14 cellular contexts compared by ENCODE assay signal in the genomic region with DNA sequence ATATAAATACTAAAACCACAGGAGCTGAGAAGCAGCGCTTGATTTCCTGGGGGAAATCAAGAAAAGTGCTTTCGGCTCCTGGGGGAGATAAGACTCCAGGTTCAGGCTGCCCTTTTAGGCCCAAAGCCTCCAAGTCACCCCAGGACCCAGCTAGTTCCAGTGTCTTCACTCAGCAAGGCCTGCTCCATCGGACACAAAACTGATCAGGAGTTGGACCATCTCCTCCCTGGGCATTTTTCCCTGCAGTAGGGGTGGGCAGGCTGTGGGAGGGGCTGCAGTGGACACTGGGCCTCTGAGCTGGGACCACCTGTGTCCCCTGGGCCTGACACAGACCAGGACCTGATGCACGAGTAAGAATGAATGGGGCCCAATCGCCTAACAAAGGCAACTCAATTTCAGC. TPM values are rescaled to one million over a fixed set of nuclear protein-coding genes. Genes with fewer than 3 reads are reported as not detected.
DNase-seq lines count a peak whose midpoint lies in the region; ATAC-seq and TF ChIP-seq lines count a peak whose summit lies in the region.
"Had no signal": no experiment of that assay in that cellular context is flagged by ENCODE, and none has a peak within 500 bp of the region (broad histone marks: within the 10 kb centered on the region; RNA-seq: fewer than 3 reads in every experiment).

No MANE protein-coding gene starts in this region.

- peaks cover 0 to 25% (median 14%) of the 10 kb centered on the region in 5 donors for H3K4me1 ChIP-seq in subcutaneous abdominal adipose tissue (ENCODE audit: control insufficient read depth in 5 of 5, insufficient read depth in 5 of 5, low read length in 5 of 5)
- H3K4me1 ChIP-seq: BE2C, Caco-2, HAP-1 had no signal

- H3K27me3 Mint-ChIP-seq in chondrocyte (ENCODE audit: low read depth) (no peaks in the 10 kb centered on the region), neural crest cell (ENCODE audit: low read depth) (no peaks in the 10 kb centered on the region), osteocyte (ENCODE audit: unreplicated experiment) (no peaks in the 10 kb centered on the region)
- H3K27me3 Mint-ChIP-seq: CD4-positive, alpha-beta T cell had no signal

- peak; percentile 47 for DNase-seq in chondrocyte (ENCODE audit: low spot score)
- no peak for DNase-seq in neural crest cell (ENCODE audit: low read depth, low spot score)
- DNase-seq in HPDE6-E6E7 (ENCODE audit: extremely low spot score) = no peak
- no peak for DNase-seq in osteocyte (ENCODE audit: extremely low spot score, unreplicated experiment)
- DNase-seq: ACHN; BE2C; Caco-2; CD4-positive, alpha-beta T cell; GM23248 had no signal

- ATAC-seq in esophagus mucosa (no peak), HG02938 (IDR thresholded peaks at IDR 0.05; ENCODE audit: unreplicated experiment) (no peak)

- H3K9me3 Mint-ChIP-seq in chondrocyte (ENCODE audit: low read depth) (no peaks in the 10 kb centered on the region), neural crest cell (no peaks in the 10 kb centered on the region), osteocyte (ENCODE audit: unreplicated experiment) (no peaks in the 10 kb centered on the region)
- H3K9me3 Mint-ChIP-seq: CD4-positive, alpha-beta T cell had no signal

- H3K36me3 ChIP-seq in subcutaneous abdominal adipose tissue (ENCODE audit: control insufficient read depth in 5 of 5, insufficient read depth in 5 of 5, low read length in 5 of 5) = peaks cover 6 to 31% (median 24%) of the 10 kb centered on the region in 5 donors
- H3K36me3 ChIP-seq: HAP-1 had no signal

- H3K9me3 ChIP-seq in subcutaneous abdominal adipose tissue (ENCODE audit: control insufficient read depth in 5 of 5, low read length in 5 of 5) = no peaks in the 10 kb centered on the region
- H3K9me3 ChIP-seq: BE2C, HAP-1 had no signal

- H3K27ac Mint-ChIP-seq in chondrocyte (ENCODE audit: unreplicated experiment) (no peak overlapping the region), neural crest cell (ENCODE audit: unreplicated experiment) (peak overlapping the region; percentile 12), osteocyte (ENCODE audit: unreplicated experiment) (no peak overlapping the region)
- H3K27ac Mint-ChIP-seq: CD4-positive, alpha-beta T cell had no signal

- H3K4me1 Mint-ChIP-seq in chondrocyte (ENCODE audit: low read depth) (peaks cover 1% of the 10 kb centered on the region), neural crest cell (peaks cover 1% of the 10 kb centered on the region), osteocyte (ENCODE audit: unreplicated experiment) (no peaks in the 10 kb centered on the region)

- H3K4me3 ChIP-seq in subcutaneous abdominal adipose tissue (ENCODE audit: low read depth in 1 of 5, low read length in 5 of 5) = no peak overlapping the region
- H3K4me3 ChIP-seq: GM23248, HAP-1 had no signal

- H3K27me3 ChIP-seq in subcutaneous abdominal adipose tissue (ENCODE audit: control insufficient read depth in 5 of 5, insufficient read depth in 4 of 5, low read length in 5 of 5) = no peaks in the 10 kb centered on the region
- H3K27me3 ChIP-seq: BE2C had no signal

- peaks cover 2% of the 10 kb centered on the region for H3K36me3 Mint-ChIP-seq in chondrocyte (ENCODE audit: low read depth)
- peaks cover under 1% of the 10 kb centered on the region for H3K36me3 Mint-ChIP-seq in neural crest cell (ENCODE audit: low read depth)
- peaks cover 8% of the 10 kb centered on the region for H3K36me3 Mint-ChIP-seq in osteocyte (ENCODE audit: unreplicated experiment)

- peak overlapping the region in 1 of 5 donors; percentile 7 for H3K9ac ChIP-seq in subcutaneous abdominal adipose tissue (ENCODE audit: low read length in 5 of 5)
- H3K9ac ChIP-seq: GM23248 had no signal

- H3K27ac ChIP-seq in subcutaneous abdominal adipose tissue (ENCODE audit: low read depth, low read length) = peak overlapping the region; percentile 65
- H3K27ac ChIP-seq: C4-2B, GM23248 had no signal

- TF ChIP-seq CTCF in chondrocyte (IDR thresholded peaks at IDR 0.05) (no peak), neural crest cell (conservative IDR thresholded peaks at IDR 0.05) (no peak), osteocyte (IDR thresholded peaks at IDR 0.05) (no peak)

- H3K4me3 Mint-ChIP-seq in chondrocyte (ENCODE audit: unreplicated experiment) (no peak overlapping the region), neural crest cell (no peak overlapping the region), osteocyte (ENCODE audit: unreplicated experiment) (no peak overlapping the region)
- H3K4me3 Mint-ChIP-seq: CD4-positive, alpha-beta T cell had no signal

RNA-seq across cellular contexts. Expression of a gene that starts 15.2 kb away (rescaled TPM):
- 43.7 to 46.9 TPM (median 46.4 TPM) in 3 replicates for total RNA-seq in chondrocyte
- total RNA-seq in neural crest cell = 37.9 and 38.1 TPM in 2 replicates
- 8.1 TPM for total RNA-seq in esophagus mucosa
- total RNA-seq in osteocyte = 40.0 and 42.7 TPM in 2 replicates

RNA-seq across cellular contexts. Expression of a gene that starts 34.6 kb away (rescaled TPM):
- total RNA-seq in chondrocyte (10.1 to 29.4 TPM (median 28.6 TPM) in 3 replicates), neural crest cell (1.2 TPM in 2 replicates), esophagus mucosa (4.4 TPM), osteocyte (27.3 and 36.1 TPM in 2 replicates)
